1 cellular context compared by ENCODE assay signal in the genomic region with DNA sequence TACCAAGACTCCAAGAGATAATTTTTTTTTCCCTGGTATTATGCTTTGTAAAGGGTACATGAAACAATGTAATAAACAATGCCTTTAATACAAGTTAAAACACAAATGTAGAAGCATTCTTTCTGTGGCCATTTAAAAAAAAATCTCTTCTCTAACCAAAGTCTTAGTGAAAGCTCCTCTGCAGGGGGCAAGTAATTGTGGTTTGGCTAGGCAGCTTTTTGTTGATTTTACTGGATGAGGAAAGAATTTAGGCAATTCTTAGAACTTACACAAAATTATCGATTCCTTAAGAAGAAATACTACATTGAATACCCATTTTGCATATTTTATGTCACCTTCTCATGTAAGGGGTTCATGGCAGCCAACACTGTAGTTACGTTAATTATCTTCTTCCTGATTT.
TF ChIP-seq lines count a peak whose summit lies in the region.

No MANE protein-coding gene starts in this region.

TF ChIP-seq in GM23338, 12 proteins besides CTCF, POLR2A, EP300 and RAD21 (continued from another document):
- TF ChIP-seq, protein P1, sequence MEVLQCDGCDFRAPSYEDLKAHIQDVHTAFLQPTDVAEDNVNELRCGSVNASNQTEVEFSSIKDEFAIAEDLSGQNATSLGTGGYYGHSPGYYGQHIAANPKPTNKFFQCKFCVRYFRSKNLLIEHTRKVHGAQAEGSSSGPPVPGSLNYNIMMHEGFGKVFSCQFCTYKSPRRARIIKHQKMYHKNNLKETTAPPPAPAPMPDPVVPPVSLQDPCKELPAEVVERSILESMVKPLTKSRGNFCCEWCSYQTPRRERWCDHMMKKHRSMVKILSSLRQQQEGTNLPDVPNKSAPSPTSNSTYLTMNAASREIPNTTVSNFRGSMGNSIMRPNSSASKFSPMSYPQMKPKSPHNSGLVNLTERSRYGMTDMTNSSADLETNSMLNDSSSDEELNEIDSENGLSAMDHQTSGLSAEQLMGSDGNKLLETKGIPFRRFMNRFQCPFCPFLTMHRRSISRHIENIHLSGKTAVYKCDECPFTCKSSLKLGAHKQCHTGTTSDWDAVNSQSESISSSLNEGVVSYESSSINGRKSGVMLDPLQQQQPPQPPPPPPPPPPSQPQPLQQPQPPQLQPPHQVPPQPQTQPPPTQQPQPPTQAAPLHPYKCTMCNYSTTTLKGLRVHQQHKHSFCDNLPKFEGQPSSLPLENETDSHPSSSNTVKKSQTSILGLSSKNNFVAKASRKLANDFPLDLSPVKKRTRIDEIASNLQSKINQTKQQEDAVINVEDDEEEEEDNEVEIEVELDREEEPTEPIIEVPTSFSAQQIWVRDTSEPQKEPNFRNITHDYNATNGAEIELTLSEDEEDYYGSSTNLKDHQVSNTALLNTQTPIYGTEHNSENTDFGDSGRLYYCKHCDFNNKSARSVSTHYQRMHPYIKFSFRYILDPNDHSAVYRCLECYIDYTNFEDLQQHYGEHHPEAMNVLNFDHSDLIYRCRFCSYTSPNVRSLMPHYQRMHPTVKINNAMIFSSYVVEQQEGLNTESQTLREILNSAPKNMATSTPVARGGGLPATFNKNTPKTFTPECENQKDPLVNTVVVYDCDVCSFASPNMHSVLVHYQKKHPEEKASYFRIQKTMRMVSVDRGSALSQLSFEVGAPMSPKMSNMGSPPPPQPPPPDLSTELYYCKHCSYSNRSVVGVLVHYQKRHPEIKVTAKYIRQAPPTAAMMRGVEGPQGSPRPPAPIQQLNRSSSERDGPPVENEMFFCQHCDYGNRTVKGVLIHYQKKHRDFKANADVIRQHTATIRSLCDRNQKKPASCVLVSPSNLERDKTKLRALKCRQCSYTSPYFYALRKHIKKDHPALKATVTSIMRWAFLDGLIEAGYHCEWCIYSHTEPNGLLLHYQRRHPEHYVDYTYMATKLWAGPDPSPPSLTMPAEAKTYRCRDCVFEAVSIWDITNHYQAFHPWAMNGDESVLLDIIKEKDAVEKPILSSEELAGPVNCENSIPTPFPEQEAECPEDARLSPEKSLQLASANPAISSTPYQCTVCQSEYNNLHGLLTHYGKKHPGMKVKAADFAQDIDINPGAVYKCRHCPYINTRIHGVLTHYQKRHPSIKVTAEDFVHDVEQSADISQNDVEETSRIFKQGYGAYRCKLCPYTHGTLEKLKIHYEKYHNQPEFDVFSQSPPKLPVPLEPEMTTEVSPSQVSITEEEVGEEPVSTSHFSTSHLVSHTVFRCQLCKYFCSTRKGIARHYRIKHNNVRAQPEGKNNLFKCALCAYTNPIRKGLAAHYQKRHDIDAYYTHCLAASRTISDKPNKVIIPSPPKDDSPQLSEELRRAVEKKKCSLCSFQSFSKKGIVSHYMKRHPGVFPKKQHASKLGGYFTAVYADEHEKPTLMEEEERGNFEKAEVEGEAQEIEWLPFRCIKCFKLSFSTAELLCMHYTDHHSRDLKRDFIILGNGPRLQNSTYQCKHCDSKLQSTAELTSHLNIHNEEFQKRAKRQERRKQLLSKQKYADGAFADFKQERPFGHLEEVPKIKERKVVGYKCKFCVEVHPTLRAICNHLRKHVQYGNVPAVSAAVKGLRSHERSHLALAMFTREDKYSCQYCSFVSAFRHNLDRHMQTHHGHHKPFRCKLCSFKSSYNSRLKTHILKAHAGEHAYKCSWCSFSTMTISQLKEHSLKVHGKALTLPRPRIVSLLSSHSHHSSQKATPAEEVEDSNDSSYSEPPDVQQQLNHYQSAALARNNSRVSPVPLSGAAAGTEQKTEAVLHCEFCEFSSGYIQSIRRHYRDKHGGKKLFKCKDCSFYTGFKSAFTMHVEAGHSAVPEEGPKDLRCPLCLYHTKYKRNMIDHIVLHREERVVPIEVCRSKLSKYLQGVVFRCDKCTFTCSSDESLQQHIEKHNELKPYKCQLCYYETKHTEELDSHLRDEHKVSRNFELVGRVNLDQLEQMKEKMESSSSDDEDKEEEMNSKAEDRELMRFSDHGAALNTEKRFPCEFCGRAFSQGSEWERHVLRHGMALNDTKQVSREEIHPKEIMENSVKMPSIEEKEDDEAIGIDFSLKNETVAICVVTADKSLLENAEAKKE (CRISPR knock-in tag; IDR thresholded peaks at IDR 0.05) = no peak
- TF ChIP-seq, protein P2, sequence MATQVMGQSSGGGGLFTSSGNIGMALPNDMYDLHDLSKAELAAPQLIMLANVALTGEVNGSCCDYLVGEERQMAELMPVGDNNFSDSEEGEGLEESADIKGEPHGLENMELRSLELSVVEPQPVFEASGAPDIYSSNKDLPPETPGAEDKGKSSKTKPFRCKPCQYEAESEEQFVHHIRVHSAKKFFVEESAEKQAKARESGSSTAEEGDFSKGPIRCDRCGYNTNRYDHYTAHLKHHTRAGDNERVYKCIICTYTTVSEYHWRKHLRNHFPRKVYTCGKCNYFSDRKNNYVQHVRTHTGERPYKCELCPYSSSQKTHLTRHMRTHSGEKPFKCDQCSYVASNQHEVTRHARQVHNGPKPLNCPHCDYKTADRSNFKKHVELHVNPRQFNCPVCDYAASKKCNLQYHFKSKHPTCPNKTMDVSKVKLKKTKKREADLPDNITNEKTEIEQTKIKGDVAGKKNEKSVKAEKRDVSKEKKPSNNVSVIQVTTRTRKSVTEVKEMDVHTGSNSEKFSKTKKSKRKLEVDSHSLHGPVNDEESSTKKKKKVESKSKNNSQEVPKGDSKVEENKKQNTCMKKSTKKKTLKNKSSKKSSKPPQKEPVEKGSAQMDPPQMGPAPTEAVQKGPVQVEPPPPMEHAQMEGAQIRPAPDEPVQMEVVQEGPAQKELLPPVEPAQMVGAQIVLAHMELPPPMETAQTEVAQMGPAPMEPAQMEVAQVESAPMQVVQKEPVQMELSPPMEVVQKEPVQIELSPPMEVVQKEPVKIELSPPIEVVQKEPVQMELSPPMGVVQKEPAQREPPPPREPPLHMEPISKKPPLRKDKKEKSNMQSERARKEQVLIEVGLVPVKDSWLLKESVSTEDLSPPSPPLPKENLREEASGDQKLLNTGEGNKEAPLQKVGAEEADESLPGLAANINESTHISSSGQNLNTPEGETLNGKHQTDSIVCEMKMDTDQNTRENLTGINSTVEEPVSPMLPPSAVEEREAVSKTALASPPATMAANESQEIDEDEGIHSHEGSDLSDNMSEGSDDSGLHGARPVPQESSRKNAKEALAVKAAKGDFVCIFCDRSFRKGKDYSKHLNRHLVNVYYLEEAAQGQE (IDR thresholded peaks at IDR 0.05; ENCODE audit: unreplicated experiment) = no peak
- TF ChIP-seq EZH2phosphoT487 (IDR thresholded peaks at IDR 0.05; ENCODE audit: unreplicated experiment) (no peak), NANOG (IDR thresholded peaks at IDR 0.05; ENCODE audit: borderline replicate concordance) (no peak), CREB1 (CRISPR knock-in tag; IDR thresholded peaks at IDR 0.05; ENCODE audit: low read depth) (no peak), ZNF331 (CRISPR knock-in tag; IDR thresholded peaks at IDR 0.05; ENCODE audit: low read depth) (no peak), JUNB (IDR thresholded peaks at IDR 0.05; ENCODE audit: unreplicated experiment) (no peak), ZNF114 (CRISPR knock-in tag; IDR thresholded peaks at IDR 0.05) (no peak)
- TF ChIP-seq, protein P3, sequence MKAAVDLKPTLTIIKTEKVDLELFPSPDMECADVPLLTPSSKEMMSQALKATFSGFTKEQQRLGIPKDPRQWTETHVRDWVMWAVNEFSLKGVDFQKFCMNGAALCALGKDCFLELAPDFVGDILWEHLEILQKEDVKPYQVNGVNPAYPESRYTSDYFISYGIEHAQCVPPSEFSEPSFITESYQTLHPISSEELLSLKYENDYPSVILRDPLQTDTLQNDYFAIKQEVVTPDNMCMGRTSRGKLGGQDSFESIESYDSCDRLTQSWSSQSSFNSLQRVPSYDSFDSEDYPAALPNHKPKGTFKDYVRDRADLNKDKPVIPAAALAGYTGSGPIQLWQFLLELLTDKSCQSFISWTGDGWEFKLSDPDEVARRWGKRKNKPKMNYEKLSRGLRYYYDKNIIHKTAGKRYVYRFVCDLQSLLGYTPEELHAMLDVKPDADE (IDR thresholded peaks at IDR 0.05) = no peak
